7 cellular contexts compared by ENCODE assay signal in the genomic region with DNA sequence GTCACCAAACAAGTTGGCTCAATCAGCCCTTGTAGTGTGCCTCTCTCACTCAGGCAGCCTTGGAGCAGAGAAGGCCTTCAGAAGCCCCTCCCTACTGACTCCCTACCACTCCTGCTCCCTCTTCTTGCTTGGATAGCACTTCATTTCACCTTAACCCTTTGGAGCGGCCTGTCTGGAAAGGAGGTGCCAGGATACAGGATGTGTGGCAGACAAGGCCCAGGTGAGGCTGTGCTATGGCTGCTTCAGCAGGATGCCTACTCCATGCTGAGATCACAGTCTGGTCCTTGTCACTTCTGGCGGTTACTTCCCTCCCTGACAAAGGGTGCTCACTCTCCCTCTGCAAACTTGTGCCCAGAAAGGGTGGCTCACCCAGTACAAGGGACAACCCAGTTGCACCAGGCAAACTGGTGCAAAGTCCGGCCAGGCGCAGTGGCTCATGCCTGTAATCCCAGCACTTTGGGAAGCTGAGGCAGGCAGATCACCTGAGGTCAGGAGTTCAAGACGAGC. TPM values are rescaled to one million over a fixed set of nuclear protein-coding genes. Genes with fewer than 3 reads are reported as not detected.
DNase-seq lines count a peak whose midpoint lies in the region; ATAC-seq and TF ChIP-seq lines count a peak whose summit lies in the region.

No MANE protein-coding gene starts in this region.

- no peaks in the 10 kb centered on the region for H3K9me3 Mint-ChIP-seq in activated B cell treated with CpG ODN at 0.5 μM for 24 hours
- no peaks in the 10 kb centered on the region for H3K9me3 Mint-ChIP-seq in immature natural killer cell

- H3K36me3 Mint-ChIP-seq in activated B cell treated with CpG ODN at 0.5 μM for 24 hours (ENCODE audit: low read depth) = no peaks in the 10 kb centered on the region
- peaks cover 0 to 4% (median 0%) of the 10 kb centered on the region in 3 donors for H3K36me3 Mint-ChIP-seq in immature natural killer cell

- H3K4me3 Mint-ChIP-seq in activated B cell treated with CpG ODN at 0.5 μM for 24 hours = peak overlapping the region; percentile 86
- H3K4me3 Mint-ChIP-seq in immature natural killer cell = peak overlapping the region; percentile 81 to 89 (median 83)

- H3K27ac Mint-ChIP-seq in activated B cell treated with CpG ODN at 0.5 μM for 24 hours (no peak overlapping the region), immature natural killer cell (peak overlapping the region in 5 of 6 donors; percentile 19 to 87 (median 64))

- H3K9me3 ChIP-seq in HEK293 (ENCODE audit: control insufficient read depth, insufficient read depth, low read depth, low read length) (no peaks in the 10 kb centered on the region), spleen (no peaks in the 10 kb centered on the region)

- H3K4me1 Mint-ChIP-seq in activated B cell treated with CpG ODN at 0.5 μM for 24 hours (peaks cover 16% of the 10 kb centered on the region), immature natural killer cell (peaks cover 22 to 30% of the 10 kb centered on the region in 2 donors)

- TF ChIP-seq POLR2A in spleen (IDR thresholded peaks at IDR 0.05) = no peak

- H3K36me3 ChIP-seq in HEK293 (ENCODE audit: control insufficient read depth in 2 of 2, insufficient read depth in 1 of 2, low read length in 2 of 2) = no peaks in the 10 kb centered on the region
- H3K36me3 ChIP-seq in spleen = peaks cover 0 to 7% (median 0%) of the 10 kb centered on the region in 6 donors

- no peak for DNase-seq in activated B cell treated with CpG ODN at 0.5 μM for 24 hours
- DNase-seq in immature natural killer cell = no peak
- DNase-seq in spleen = no peak
- no peak for DNase-seq in NCI-H748 treated with DMSO at 0.1 percent for 48 hours (lab: John Stamatoyannopoulos, UW)
- DNase-seq in NCI-H187 (lab: John Stamatoyannopoulos, UW) = no peak

- H3K4me1 ChIP-seq in HEK293 (ENCODE audit: control insufficient read depth, insufficient read depth, low read length) (no peaks in the 10 kb centered on the region; the same call in 1 of the 2 replicates), spleen (peaks cover 7 to 38% (median 23%) of the 10 kb centered on the region in 6 donors)

- H3K4me3 ChIP-seq in HEK293 (ENCODE audit: low read depth, low read length) = no peak overlapping the region
- H3K4me3 ChIP-seq in spleen = peak overlapping the region in 7 of 8 donors; percentile 59 to 96 (median 88)

- no peak for ATAC-seq in activated B cell treated with CpG ODN at 0.5 μM for 24 hours (ENCODE audit: low read depth)
- ATAC-seq in HG02973 (IDR thresholded peaks at IDR 0.05; ENCODE audit: unreplicated experiment) = no peak

- CTCF ChIA-PET in HEK293 (lab: Yijun Ruan, JAX) (interaction anchor here (0.6 to 0.9 kb wide), 2 partner anchors 90 to 527 kb away, joined by 3 read pairs; no protein-coding TSS in a partner anchor), activated B cell treated with CpG ODN at 0.5 μM for 24 hours (lab: Charles Lee) (interaction anchor here (1.4 to 1.7 kb wide), 3 partner anchors 11 to 389 kb away, joined by 4 to 5 read pairs (median 4); no protein-coding TSS in a partner anchor)

- H3K27me3 Mint-ChIP-seq in activated B cell treated with CpG ODN at 0.5 μM for 24 hours = no peaks in the 10 kb centered on the region
- peaks cover 0 to 2% (median 0%) of the 10 kb centered on the region in 3 donors for H3K27me3 Mint-ChIP-seq in immature natural killer cell (ENCODE audit: low read depth in 3 of 3)

- H3K27ac ChIP-seq in HEK293 (ENCODE audit: extremely low read depth, low read depth, low read length) (no peak overlapping the region), spleen (peak overlapping the region in 2 of 8 donors; percentile 89 to 92)

- no peaks in the 10 kb centered on the region for H3K27me3 ChIP-seq in spleen (replicated peaks in 1 of 7)

- intact Hi-C loops in activated B cell treated with CpG ODN at 0.5 μM for 24 hours (cut with micrococcal nuclease) = loop anchor here (1.0 to 5.0 kb wide), 6 partner anchors 11 to 1372 kb away; partner anchors contain the start of genes NICN1, PFKFB4 and TRAIP
- intact Hi-C loops in spleen (cut with DNase I; ENCODE audit: low total_unique reads) = no loop called here

- TF ChIP-seq CTCF in HEK293 (tag by site-specific recombination; IDR thresholded peaks at IDR 0.05) (no peak), activated B cell treated with CpG ODN at 0.5 μM for 24 hours (IDR thresholded peaks at IDR 0.05) (no peak), spleen (IDR thresholded peaks at IDR 0.05 in 8 of 11, conservative IDR thresholded peaks at IDR 0.05 in 3 of 11) (no peak)

- POLR2A ChIA-PET in HEK293 (lab: Yijun Ruan, JAX) = interaction anchor here (0.6 to 1.3 kb wide), 3 partner anchors 8 to 232 kb away, joined by 3 to 4 read pairs (median 4); no protein-coding TSS in a partner anchor
- POLR2A ChIA-PET in activated B cell treated with CpG ODN at 0.5 μM for 24 hours (lab: Charles Lee) = interaction anchor here (0.6 to 4.2 kb wide), 5 partner anchors 11 to 236 kb away, joined by 3 to 72 read pairs (median 5); partner anchors contain the start of gene RBM6

- 83 to 94% (median 87%) methylated on average over 5 of the region's 5 CpGs for WGBS in spleen, 5 donors

TF ChIP-seq in HEK293, 187 proteins besides CTCF, POLR2A, EP300 and RAD21:
- TF ChIP-seq ZNF600 (tag by site-specific recombination; IDR thresholded peaks at IDR 0.05) = 0 out of 2 replicates have a peak, but pooled peaks have one; percentile 23
- no peak for TF ChIP-seq ZNF621 (tag by site-specific recombination; IDR thresholded peaks at IDR 0.05)

RNA-seq across cellular contexts. Expression of gene MON1A, which starts 1.0 kb away (rescaled TPM):
- total RNA-seq in activated B cell treated with CpG ODN at 0.5 μM for 24 hours (6.3 and 7.1 TPM in 2 replicates), spleen (1 to 10 TPM; 5.3 to 9.3 (median 7.5) TPM)
- polyA plus RNA-seq in immature natural killer cell (10 to 100 TPM; 11.5 to 24.0 (median 12.1) TPM), spleen (1 to 10 TPM; 3.4 to 5.9 (median 4.5) TPM)

RNA-seq across cellular contexts. Expression of gene RBM6, which starts 11.4 kb away (rescaled TPM):
- total RNA-seq in activated B cell treated with CpG ODN at 0.5 μM for 24 hours (160 and 172 TPM in 2 replicates), spleen (100 to 1,000 TPM; 104 to 191 (median 144) TPM)
- polyA plus RNA-seq in immature natural killer cell (10 to 100 TPM in 2 of 3 donors, 1 to 10 TPM in 1; 7.5 to 39.7 (median 19.2) TPM), spleen (100 to 1,000 TPM; 118 to 320 (median 303) TPM)

RNA-seq across cellular contexts. Expression of gene MST1R, which starts 24.9 kb away (rescaled TPM):
- total RNA-seq in activated B cell treated with CpG ODN at 0.5 μM for 24 hours = 0.81 and 1.6 TPM in 2 replicates
- 1 to 10 TPM in 1 of 3 donors, under 1 TPM in 1, not detected in 1; 0.68 to 1.1 TPM for polyA plus RNA-seq in immature natural killer cell
- 1 to 10 TPM; 1.1 to 7.7 (median 2.9) TPM for total RNA-seq in spleen
- 1 to 10 TPM; 2.8 to 3.4 (median 3.2) TPM for polyA plus RNA-seq in spleen

RNA-seq across cellular contexts. Expression of gene CAMKV, which starts 58.9 kb away (rescaled TPM):
- total RNA-seq in activated B cell treated with CpG ODN at 0.5 μM for 24 hours (not detected in 2 replicates), spleen (not detected)
- polyA plus RNA-seq in immature natural killer cell (not detected), spleen (not detected)
